ENCODE assay signal across 29 cellular contexts in genomic region chr2:50963734-50964133, GRCh38.
"Had no signal": no experiment of that assay in that cellular context is flagged by ENCODE, and none has a peak within 500 bp of the region (broad histone marks: within the 10 kb centered on the region; RNA-seq: fewer than 3 reads in every experiment).

No MANE protein-coding gene starts in this region.

- FAIRE-seq: frontal cortex had no signal

- H3K27ac ChIP-seq: ascending aorta, breast epithelium, cardiac muscle cell, coronary artery, dorsolateral prefrontal cortex had no signal

- DNase-seq: activated CD4-positive, alpha-beta memory T cell treated with anti-CD3 and anti-CD28 coated beads for 36 hours; activated CD4-positive, alpha-beta T cell treated with anti-CD3 and anti-CD28 coated beads for 36 hours; activated CD4-positive, alpha-beta T cell treated with anti-CD3 and anti-CD28 coated beads, Interleukin-2, amount 10 ng/mL, durations not matched to agents 24 days and 14 days; activated CD4-positive, CD25-positive, alpha-beta regulatory T cell; activated CD4-positive, CD25-positive, alpha-beta regulatory T cell treated with anti-CD3 and anti-CD28 coated beads, Interleukin-2, amount 50 U/mL, for 72 hours; activated CD8-positive, alpha-beta memory T cell treated with anti-CD3 and anti-CD28 coated beads, Interleukin-2, amount 10 ng/mL, durations not matched to agents 7 days and 5 days; activated CD8-positive, alpha-beta memory T cell treated with anti-CD3 and anti-CD28 coated beads, Interleukin-2, amount 50 U/mL, for 4 hours; activated CD8-positive, alpha-beta T cell treated with anti-CD3 and anti-CD28 coated beads, Interleukin-2, amount 10 ng/mL, durations not matched to agents 7 days and 5 days; activated gamma-delta T cell; activated naive CD4-positive, alpha-beta T cell; activated naive CD4-positive, alpha-beta T cell treated with anti-CD3 and anti-CD28 coated beads, Interleukin-2, amount 10 ng/mL, durations not matched to agents 7 days and 5 days; activated naive CD8-positive, alpha-beta T cell treated with anti-CD3 and anti-CD28 coated beads, Interleukin-2, amount 10 ng/mL, durations not matched to agents 7 days and 5 days; activated T-cell treated with anti-CD3 and anti-CD28 coated beads, Interleukin-2, amount 50 U/mL, for 1 hour; activated T-cell treated with anti-CD3 and anti-CD28 coated beads, Interleukin-2, amount 50 U/mL, for 48 hours; central memory CD4-positive, alpha-beta T cell; dorsolateral prefrontal cortex; effector memory CD4-positive, alpha-beta T cell; endodermal cell; foreskin fibroblast; head of caudate nucleus; T-helper 17 cell; T1000 had no signal

- H3K36me3 ChIP-seq: ascending aorta, breast epithelium, cardiac muscle cell had no signal

- H3K4me3 ChIP-seq: ascending aorta, breast epithelium, cardiac muscle cell, coronary artery, dorsolateral prefrontal cortex had no signal

- H3K4me1 ChIP-seq: ascending aorta, breast epithelium had no signal

- ATAC-seq: activated CD4-positive, alpha-beta T cell treated with anti-CD3 and anti-CD28 coated beads for 36 hours; activated CD8-positive, alpha-beta memory T cell treated with anti-CD3 and anti-CD28 coated beads, Interleukin-2, amount 10 ng/mL, durations not matched to agents 7 days and 5 days; activated CD8-positive, alpha-beta T cell treated with anti-CD3 and anti-CD28 coated beads, Interleukin-2, amount 10 ng/mL, durations not matched to agents 7 days and 5 days; activated naive CD4-positive, alpha-beta T cell treated with anti-CD3 and anti-CD28 coated beads, Interleukin-2, amount 50 U/mL, for 72 hours; esophagus mucosa; T-helper 17 cell had no signal

- H3K27me3 ChIP-seq: ascending aorta, breast epithelium, cardiac muscle cell, dorsolateral prefrontal cortex had no signal

- H3K9me3 ChIP-seq: ascending aorta, breast epithelium had no signal
